In genomic region chr2:36235877-36236276, GRCh38 we compare ENCODE assay signal across 34 cellular contexts.
"Had no signal": no experiment of that assay in that cellular context is flagged by ENCODE, and none has a peak within 500 bp of the region (broad histone marks: within the 10 kb centered on the region; RNA-seq: fewer than 3 reads in every experiment).

No MANE protein-coding gene starts in this region.

- H3K27me3 Mint-ChIP-seq: activated B cell treated with CpG ODN at 0.5 μM for 24 hours; activated naive CD4-positive, alpha-beta T cell treated with anti-CD3 and anti-CD28 coated beads, Interleukin-2, amount 50 U/mL, for 24 hours; T-helper 17 cell had no signal

- H3K4me3 Mint-ChIP-seq: activated B cell treated with CpG ODN at 0.5 μM for 24 hours; activated CD4-positive, alpha-beta T cell treated with anti-CD3 and anti-CD28 coated beads for 36 hours; activated CD4-positive, alpha-beta T cell treated with anti-CD3 and anti-CD28 coated beads, Interleukin-2, amount 10 ng/mL, durations not matched to agents 7 days and 5 days; activated CD8-positive, alpha-beta memory T cell treated with anti-CD3 and anti-CD28 coated beads, Interleukin-2, amount 10 ng/mL, durations not matched to agents 7 days and 5 days; activated CD8-positive, alpha-beta T cell treated with anti-CD3 and anti-CD28 coated beads, Interleukin-2, amount 10 ng/mL, durations not matched to agents 7 days and 5 days; activated naive CD4-positive, alpha-beta T cell treated with anti-CD3 and anti-CD28 coated beads for 36 hours; activated naive CD4-positive, alpha-beta T cell treated with anti-CD3 and anti-CD28 coated beads, Interleukin-2, amount 50 U/mL, for 24 hours; activated naive CD8-positive, alpha-beta T cell treated with anti-CD3 and anti-CD28 coated beads for 36 hours; activated T-helper 1 cell treated with anti-CD3 and anti-CD28 coated beads, Interleukin-12 subunit alpha, Interleukin-12 subunit beta, Interleukin-2, Interleukin-4 antibody, amounts not matched to agents 30 ng/mL and 10 ng/mL and 1 ng/mL, durations not matched to agents 14 hours and 24 hours and 36 hours; T-helper 17 cell; T-helper 2 cell treated with Interferon-gamma antibody and Interleukin-4, amounts not matched to agents 5 μg/mL and 100 μg/mL, for 36 hours had no signal

- H3K9me3 Mint-ChIP-seq: activated naive CD4-positive, alpha-beta T cell treated with anti-CD3 and anti-CD28 coated beads, Interleukin-2, amount 50 U/mL, for 24 hours had no signal

- ATAC-seq: activated CD4-positive, alpha-beta T cell treated with anti-CD3 and anti-CD28 coated beads for 36 hours; activated CD8-positive, alpha-beta memory T cell treated with anti-CD3 and anti-CD28 coated beads, Interleukin-2, amount 10 ng/mL, durations not matched to agents 7 days and 5 days; activated CD8-positive, alpha-beta T cell treated with anti-CD3 and anti-CD28 coated beads, Interleukin-2, amount 10 ng/mL, durations not matched to agents 7 days and 5 days; T-helper 17 cell had no signal

- H3K36me3 Mint-ChIP-seq: activated naive CD4-positive, alpha-beta T cell treated with anti-CD3 and anti-CD28 coated beads, Interleukin-2, amount 50 U/mL, for 24 hours had no signal

- H3K27ac Mint-ChIP-seq: activated B cell treated with CpG ODN at 0.5 μM for 24 hours; activated CD4-positive, alpha-beta T cell treated with anti-CD3 and anti-CD28 coated beads for 36 hours; activated CD4-positive, alpha-beta T cell treated with anti-CD3 and anti-CD28 coated beads, Interleukin-2, amount 10 ng/mL, durations not matched to agents 7 days and 5 days; activated CD8-positive, alpha-beta memory T cell treated with anti-CD3 and anti-CD28 coated beads, Interleukin-2, amount 10 ng/mL, durations not matched to agents 7 days and 5 days; activated naive CD4-positive, alpha-beta T cell treated with anti-CD3 and anti-CD28 coated beads for 36 hours; activated naive CD4-positive, alpha-beta T cell treated with anti-CD3 and anti-CD28 coated beads, Interleukin-2, amount 50 U/mL, for 24 hours; activated naive CD8-positive, alpha-beta T cell treated with anti-CD3 and anti-CD28 coated beads for 36 hours; activated T-helper 1 cell treated with anti-CD3 and anti-CD28 coated beads, Interleukin-12 subunit alpha, Interleukin-12 subunit beta, Interleukin-2, Interleukin-4 antibody, amounts not matched to agents 30 ng/mL and 10 ng/mL and 1 ng/mL, durations not matched to agents 14 hours and 24 hours and 36 hours; activated T-helper 2 cell treated with anti-CD3 and anti-CD28 coated beads, Interferon-gamma antibody, Interleukin-2, Interleukin-4, amounts not matched to agents 10 μg/mL and 5 μg/mL and 100 μg/mL, durations not matched to agents 14 hours and 24 hours and 36 hours; T-helper 17 cell; T-helper 2 cell treated with Interferon-gamma antibody and Interleukin-4, amounts not matched to agents 5 μg/mL and 100 μg/mL, for 36 hours had no signal

- FAIRE-seq: astrocyte, bronchial epithelial cell, endothelial cell of umbilical vein had no signal

- DNase-seq: activated B cell treated with CpG ODN at 0.5 μM for 24 hours; activated CD4-positive, alpha-beta T cell treated with anti-CD3 and anti-CD28 coated beads for 36 hours; activated CD4-positive, alpha-beta T cell treated with anti-CD3 and anti-CD28 coated beads, Interleukin-2, amount 10 ng/mL, durations not matched to agents 7 days and 5 days; activated CD4-positive, alpha-beta T cell treated with anti-CD3 and anti-CD28 coated beads, Interleukin-2, amount 50 U/mL, for 4 hours; activated CD4-positive, CD25-positive, alpha-beta regulatory T cell treated with anti-CD3 and anti-CD28 coated beads, Interleukin-2, amount 50 U/mL, for 72 hours; activated CD8-positive, alpha-beta memory T cell treated with anti-CD3 and anti-CD28 coated beads, Interleukin-2, amount 10 ng/mL, durations not matched to agents 7 days and 5 days; activated CD8-positive, alpha-beta memory T cell treated with anti-CD3 and anti-CD28 coated beads, Interleukin-2, amount 50 U/mL, for 4 hours; activated CD8-positive, alpha-beta T cell treated with anti-CD3 and anti-CD28 coated beads, Interleukin-2, amount 10 ng/mL, durations not matched to agents 7 days and 5 days; activated effector memory CD4-positive, alpha-beta T cell treated with anti-CD3 and anti-CD28 coated beads, Interleukin-2, amount 50 U/mL, for 16 hours; activated naive CD4-positive, alpha-beta T cell treated with anti-CD3 and anti-CD28 coated beads for 36 hours; activated naive CD8-positive, alpha-beta T cell treated with anti-CD3 and anti-CD28 coated beads for 36 hours; activated T-cell treated with anti-CD3 and anti-CD28 coated beads, Interleukin-2, amount 50 U/mL, for 1 hour; activated T-cell treated with anti-CD3 and anti-CD28 coated beads, Interleukin-2, amount 50 U/mL, for 48 hours; amniotic stem cell; anterior cingulate cortex; brain microvascular endothelial cell; cortex of kidney; dermis blood vessel endothelial cell; effector CD4-positive, alpha-beta T cell; esophagus squamous epithelium; foreskin melanocyte; head of caudate nucleus; SW 1271; T-helper 1 cell; T-helper 17 cell; T1000; WERI-Rb-1 had no signal
